ENCODE assay signal across 1 cellular context in genomic region chr12:51840966-51841365, GRCh38.
TF ChIP-seq lines count a peak whose summit lies in the region.

No MANE protein-coding gene starts in this region.

TF ChIP-seq in IMR-90, 13 proteins besides CTCF, POLR2A, EP300 and RAD21 (continued from another document):
- TF ChIP-seq ELK1 (IDR thresholded peaks at IDR 0.05; ENCODE audit: borderline replicate concordance, low read depth, low read length) = no peak
- TF ChIP-seq FOS (IDR thresholded peaks at IDR 0.05; ENCODE audit: low read depth, low read length) = no peak
- no peak for TF ChIP-seq RFX5 (IDR thresholded peaks at IDR 0.05; ENCODE audit: low read depth, low read length)
- no peak for TF ChIP-seq CEBPB (IDR thresholded peaks at IDR 0.05; ENCODE audit: low read depth, low read length)
- TF ChIP-seq NFE2L2 (IDR thresholded peaks at IDR 0.05; ENCODE audit: low read depth, low read length) = no peak
- TF ChIP-seq RCOR1 (IDR thresholded peaks at IDR 0.05; ENCODE audit: insufficient replicate concordance, low read length) = no peak
- no peak for TF ChIP-seq MAZ (IDR thresholded peaks at IDR 0.05; ENCODE audit: borderline replicate concordance, low read depth, low read length)
- TF ChIP-seq, protein P1, sequence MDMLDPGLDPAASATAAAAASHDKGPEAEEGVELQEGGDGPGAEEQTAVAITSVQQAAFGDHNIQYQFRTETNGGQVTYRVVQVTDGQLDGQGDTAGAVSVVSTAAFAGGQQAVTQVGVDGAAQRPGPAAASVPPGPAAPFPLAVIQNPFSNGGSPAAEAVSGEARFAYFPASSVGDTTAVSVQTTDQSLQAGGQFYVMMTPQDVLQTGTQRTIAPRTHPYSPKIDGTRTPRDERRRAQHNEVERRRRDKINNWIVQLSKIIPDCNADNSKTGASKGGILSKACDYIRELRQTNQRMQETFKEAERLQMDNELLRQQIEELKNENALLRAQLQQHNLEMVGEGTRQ (IDR thresholded peaks at IDR 0.05; ENCODE audit: low read depth, low read length) = no peak
- no peak for TF ChIP-seq BHLHE40 (IDR thresholded peaks at IDR 0.05; ENCODE audit: low read depth, low read length)
- TF ChIP-seq SMC3 (IDR thresholded peaks at IDR 0.05; ENCODE audit: low read depth, low read length) = no peak
